Comparison of ENCODE assay signal across 8 cellular contexts in genomic region chr6:160028487-160029275, GRCh38.
DNase-seq lines count a peak whose midpoint lies in the region; ATAC-seq, FAIRE-seq and TF ChIP-seq lines count a peak whose summit lies in the region.

No MANE protein-coding gene starts in this region.

- DNase-seq in GM12865 (ENCODE audit: low read depth) (peak; percentile 15), memory B cell (ENCODE audit: low spot score in 2 of 2) (peak in 1 of 2 donors; percentile 3), DMS79 treated with DMSO at 0.1 percent for 48 hours (lab: John Stamatoyannopoulos, UW) (no peak), GF-D8 (lab: John Stamatoyannopoulos, UW) (no peak), urothelium cell line (ENCODE audit: low spot score) (no peak), NCI-H2081 treated with DMSO at 0.1 percent for 48 hours (lab: John Stamatoyannopoulos, UW) (no peak)
- DNase-seq in T-helper 2 cell treated with Interferon-gamma antibody and Interleukin-4, amounts not matched to agents 5 μg/mL and 100 μg/mL, for 36 hours (ENCODE audit: low spot score), result no peak

- H3K36me3 Mint-ChIP-seq in T-helper 2 cell treated with Interferon-gamma antibody and Interleukin-4, amounts not matched to agents 5 μg/mL and 100 μg/mL, for 36 hours (ENCODE audit: low read depth), result peaks cover 48% of the 10 kb centered on the region
- peaks cover 35% of the 10 kb centered on the region for H3K36me3 Mint-ChIP-seq in memory B cell

- no peak for FAIRE-seq in urothelium cell line (lab: Jason Lieb, UNC)

- peaks cover 20% of the 10 kb centered on the region for H3K4me1 Mint-ChIP-seq in T-helper 2 cell treated with Interferon-gamma antibody and Interleukin-4, amounts not matched to agents 5 μg/mL and 100 μg/mL, for 36 hours (ENCODE audit: low read depth)
- peaks cover 4% of the 10 kb centered on the region for H3K4me1 Mint-ChIP-seq in memory B cell

- H3K27ac Mint-ChIP-seq in T-helper 2 cell treated with Interferon-gamma antibody and Interleukin-4, amounts not matched to agents 5 μg/mL and 100 μg/mL, for 36 hours, result peak overlapping the region; percentile 67
- H3K27ac Mint-ChIP-seq in memory B cell, result peak overlapping the region; percentile 60

- H3K27me3 Mint-ChIP-seq in T-helper 2 cell treated with Interferon-gamma antibody and Interleukin-4, amounts not matched to agents 5 μg/mL and 100 μg/mL, for 36 hours (ENCODE audit: low read depth), result no peaks in the 10 kb centered on the region
- no peaks in the 10 kb centered on the region for H3K27me3 Mint-ChIP-seq in memory B cell

- ATAC-seq in GM21825 (IDR thresholded peaks at IDR 0.05; ENCODE audit: unreplicated experiment) (peak; percentile 74), memory B cell (ENCODE audit: low read depth) (peak; percentile 89)

- H3K9me3 Mint-ChIP-seq in T-helper 2 cell treated with Interferon-gamma antibody and Interleukin-4, amounts not matched to agents 5 μg/mL and 100 μg/mL, for 36 hours, result no peaks in the 10 kb centered on the region
- no peaks in the 10 kb centered on the region for H3K9me3 Mint-ChIP-seq in memory B cell

- no peak for TF ChIP-seq CTCF in GM12865 (IDR thresholded peaks at IDR 0.05; ENCODE audit: insufficient read depth, low read depth, low read length, missing control alignments)

- H3K4me3 ChIP-seq in GM12865 (ENCODE audit: low read depth, low read length), result no peak overlapping the region

- no peak overlapping the region for H3K4me3 Mint-ChIP-seq in T-helper 2 cell treated with Interferon-gamma antibody and Interleukin-4, amounts not matched to agents 5 μg/mL and 100 μg/mL, for 36 hours
- H3K4me3 Mint-ChIP-seq in memory B cell, result no peak overlapping the region
